ENCODE assay signal across 31 cellular contexts in the genomic region with DNA sequence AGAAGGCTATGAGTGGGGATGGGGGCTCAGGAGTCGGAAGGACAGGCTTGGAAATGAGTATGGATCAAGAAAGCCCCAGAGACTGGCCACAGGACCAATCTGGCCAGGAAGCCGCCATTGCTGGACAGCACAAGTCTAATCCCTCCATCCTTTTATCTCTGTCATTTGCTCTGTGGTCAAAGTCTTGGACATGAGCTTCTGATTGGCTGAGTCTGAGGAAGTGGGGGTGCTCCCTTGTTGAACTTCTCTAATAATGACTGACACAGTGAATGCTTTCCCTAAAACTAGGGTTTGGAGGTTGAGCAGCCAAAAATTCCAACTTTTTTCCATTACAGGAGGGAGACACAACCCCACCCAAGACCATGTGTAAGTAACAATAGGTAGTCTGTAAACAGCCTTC.
"Had no signal": no experiment of that assay in that cellular context is flagged by ENCODE, and none has a peak within 500 bp of the region (broad histone marks: within the 10 kb centered on the region; RNA-seq: fewer than 3 reads in every experiment).

No MANE protein-coding gene starts in this region.

- H3K9me3 ChIP-seq: body of pancreas, esophagus muscularis mucosa, gastrocnemius medialis had no signal

- H3K4me3 ChIP-seq: body of pancreas, esophagus muscularis mucosa, gastrocnemius medialis, heart left ventricle had no signal

- H3K36me3 ChIP-seq: esophagus muscularis mucosa, gastrocnemius medialis, heart left ventricle had no signal

- H3K27ac Mint-ChIP-seq: activated CD4-positive, alpha-beta memory T cell treated with anti-CD3 and anti-CD28 coated beads, Interleukin-2, amount 10 ng/mL, durations not matched to agents 7 days and 5 days; activated CD4-positive, alpha-beta T cell treated with anti-CD3 and anti-CD28 coated beads, Interleukin-2, amount 10 ng/mL, durations not matched to agents 7 days and 5 days; activated naive CD8-positive, alpha-beta T cell; activated T-cell treated with anti-CD3 and anti-CD28 coated beads, Interleukin-2, amount 50 U/mL, for 24 hours; activated T-cell treated with anti-CD3 and anti-CD28 coated beads, Interleukin-2, amount 50 U/mL, for 72 hours; WTC11 had no signal

- ATAC-seq: activated T-cell treated with anti-CD3 and anti-CD28 coated beads, Interleukin-2, amount 50 U/mL, for 72 hours; body of pancreas; foreskin keratinocyte; gastrocnemius medialis; heart left ventricle; WTC11 had no signal

- H3K27ac ChIP-seq: body of pancreas, foreskin keratinocyte, gastrocnemius medialis, heart left ventricle, VCaP had no signal

- DNase-seq: activated CD4-positive, alpha-beta memory T cell treated with anti-CD3 and anti-CD28 coated beads, Interleukin-2, amount 10 ng/mL, durations not matched to agents 7 days and 5 days; activated CD4-positive, alpha-beta T cell treated with anti-CD3 and anti-CD28 coated beads for 1 hour; activated CD4-positive, alpha-beta T cell treated with anti-CD3 and anti-CD28 coated beads for 4 hours; activated CD4-positive, alpha-beta T cell treated with anti-CD3 and anti-CD28 coated beads, Interleukin-2, amount 10 ng/mL, durations not matched to agents 7 days and 5 days; activated CD4-positive, alpha-beta T cell treated with anti-CD3 and anti-CD28 coated beads, Interleukin-2, amount 50 U/mL, for 4 hours; activated CD8-positive, alpha-beta memory T cell treated with anti-CD3 and anti-CD28 coated beads, Interleukin-2, amount 50 U/mL, for 48 hours; activated effector memory CD4-positive, alpha-beta T cell treated with Interleukin-2 at 50 U/mL for 16 hours; activated gamma-delta T cell treated with Interleukin-2 at 50 U/mL for 16 hours; activated naive CD4-positive, alpha-beta T cell treated with anti-CD3 and anti-CD28 coated beads, Interleukin-2, amount 50 U/mL, for 16 hours; activated naive CD4-positive, alpha-beta T cell treated with Interleukin-2 at 50 U/mL for 16 hours; activated T-cell treated with anti-CD3 and anti-CD28 coated beads for 4 hours; activated T-cell treated with anti-CD3 and anti-CD28 coated beads, Interleukin-2, amount 50 U/mL, for 24 hours; activated T-cell treated with anti-CD3 and anti-CD28 coated beads, Interleukin-2, amount 50 U/mL, for 72 hours; amniotic stem cell; aorta; body of pancreas; caudate nucleus; effector memory CD4-positive, alpha-beta T cell; erythroblast; foreskin keratinocyte; gastrocnemius medialis; glutamatergic neuron; heart left ventricle; hypothalamus; T-helper 2 cell had no signal

- H3K27me3 Mint-ChIP-seq: activated CD4-positive, alpha-beta memory T cell treated with anti-CD3 and anti-CD28 coated beads, Interleukin-2, amount 10 ng/mL, durations not matched to agents 7 days and 5 days; activated CD4-positive, alpha-beta T cell treated with anti-CD3 and anti-CD28 coated beads, Interleukin-2, amount 10 ng/mL, durations not matched to agents 7 days and 5 days; activated naive CD8-positive, alpha-beta T cell; activated T-cell treated with anti-CD3 and anti-CD28 coated beads, Interleukin-2, amount 50 U/mL, for 24 hours had no signal

- FAIRE-seq: colon, TTC549 had no signal

- H3K9me3 Mint-ChIP-seq: activated CD4-positive, alpha-beta memory T cell treated with anti-CD3 and anti-CD28 coated beads, Interleukin-2, amount 10 ng/mL, durations not matched to agents 7 days and 5 days; activated CD4-positive, alpha-beta T cell treated with anti-CD3 and anti-CD28 coated beads, Interleukin-2, amount 10 ng/mL, durations not matched to agents 7 days and 5 days; activated T-cell treated with anti-CD3 and anti-CD28 coated beads, Interleukin-2, amount 50 U/mL, for 24 hours; activated T-cell treated with anti-CD3 and anti-CD28 coated beads, Interleukin-2, amount 50 U/mL, for 72 hours had no signal

- H3K4me1 Mint-ChIP-seq: activated CD4-positive, alpha-beta memory T cell treated with anti-CD3 and anti-CD28 coated beads, Interleukin-2, amount 10 ng/mL, durations not matched to agents 7 days and 5 days; activated CD4-positive, alpha-beta T cell treated with anti-CD3 and anti-CD28 coated beads, Interleukin-2, amount 10 ng/mL, durations not matched to agents 7 days and 5 days had no signal

- H3K4me3 Mint-ChIP-seq: activated CD4-positive, alpha-beta memory T cell treated with anti-CD3 and anti-CD28 coated beads, Interleukin-2, amount 10 ng/mL, durations not matched to agents 7 days and 5 days; activated CD4-positive, alpha-beta T cell treated with anti-CD3 and anti-CD28 coated beads, Interleukin-2, amount 10 ng/mL, durations not matched to agents 7 days and 5 days; activated naive CD8-positive, alpha-beta T cell; activated T-cell treated with anti-CD3 and anti-CD28 coated beads, Interleukin-2, amount 50 U/mL, for 24 hours; activated T-cell treated with anti-CD3 and anti-CD28 coated beads, Interleukin-2, amount 50 U/mL, for 72 hours; WTC11 had no signal

- H3K4me1 ChIP-seq: foreskin keratinocyte had no signal

- H3K27me3 ChIP-seq: body of pancreas, esophagus muscularis mucosa, foreskin keratinocyte, gastrocnemius medialis, heart left ventricle had no signal
